Comparison of ENCODE assay signal across 25 cellular contexts in the genomic region with DNA sequence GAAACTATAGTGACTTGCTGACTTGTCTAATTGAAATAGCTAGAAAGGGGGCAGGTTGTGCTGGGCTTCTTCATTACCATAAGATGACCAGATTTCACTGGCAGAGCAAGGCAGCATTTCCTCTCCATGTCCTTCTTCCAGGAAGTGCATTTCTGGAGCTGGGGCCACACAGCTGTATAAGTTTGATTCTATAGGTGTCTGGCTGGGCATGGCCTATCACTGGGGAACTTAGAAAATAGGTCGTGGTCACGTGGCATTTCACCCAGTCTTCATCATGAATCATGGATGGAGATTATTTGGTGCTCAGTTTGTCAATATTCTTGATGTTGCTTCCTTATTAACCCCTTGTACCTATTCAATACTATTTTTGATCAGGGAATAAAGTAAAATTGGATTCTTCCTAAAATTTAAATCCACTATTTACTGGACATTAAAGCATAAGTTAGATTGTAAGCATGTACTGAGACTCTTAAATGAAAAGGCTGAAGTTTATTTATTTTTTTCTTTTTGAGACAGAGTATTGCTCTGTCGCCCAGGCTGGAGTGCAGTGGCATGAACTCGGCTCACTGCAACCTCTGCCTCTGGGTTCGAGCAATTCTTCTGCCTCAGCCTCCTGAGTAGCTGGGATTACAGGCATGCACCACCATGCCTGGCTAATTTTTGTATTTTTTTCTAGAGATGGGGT. TPM values are rescaled to one million over a fixed set of nuclear protein-coding genes. Genes with fewer than 3 reads are reported as not detected.
DNase-seq lines count a peak whose midpoint lies in the region; ATAC-seq and TF ChIP-seq lines count a peak whose summit lies in the region.
"Had no signal": no experiment of that assay in that cellular context is flagged by ENCODE, and none has a peak within 500 bp of the region (broad histone marks: within the 10 kb centered on the region; RNA-seq: fewer than 3 reads in every experiment).

No MANE protein-coding gene starts in this region.

- no peaks in the 10 kb centered on the region for H3K27me3 Mint-ChIP-seq in neural progenitor cell (ENCODE audit: insufficient read depth, low read depth)
- H3K27me3 Mint-ChIP-seq: activated B cell treated with CpG ODN at 0.5 μM for 24 hours had no signal

- no peaks in the 10 kb centered on the region for H3F3A ChIP-seq in neural progenitor cell (ENCODE audit: low read depth)

- H3K4me2 ChIP-seq in DND-41 (ENCODE audit: insufficient read depth, low read length) (no peak overlapping the region), neural progenitor cell (no peak overlapping the region)
- H3K4me2 ChIP-seq: smooth muscle cell had no signal

- no peaks in the 10 kb centered on the region for H3K9me3 Mint-ChIP-seq in neural progenitor cell
- H3K9me3 Mint-ChIP-seq: activated B cell treated with CpG ODN at 0.5 μM for 24 hours; activated T-helper 1 cell treated with anti-CD3 and anti-CD28 coated beads, Interleukin-12 subunit alpha, Interleukin-12 subunit beta, Interleukin-2, Interleukin-4 antibody, amounts not matched to agents 30 ng/mL and 10 ng/mL and 1 ng/mL, durations not matched to agents 14 hours and 24 hours and 36 hours had no signal

- intact Hi-C loops in adrenal gland (cut with DNase I): no loop called here
- intact Hi-C loops in left ventricle myocardium superior (cut with micrococcal nuclease): no loop called here

- no peak for TF ChIP-seq POLR2A in adrenal gland (IDR thresholded peaks at IDR 0.05)

- peaks cover 15% of the 10 kb centered on the region for H3K36me3 Mint-ChIP-seq in neural progenitor cell

- H3K79me2 ChIP-seq in ACC112 (ENCODE audit: control insufficient read depth, insufficient read depth, low read length, unreplicated experiment) (no peaks in the 10 kb centered on the region), DND-41 (ENCODE audit: insufficient read depth, low read length) (no peaks in the 10 kb centered on the region), neural progenitor cell (ENCODE audit: low read depth) (no peaks in the 10 kb centered on the region)

- H3K9ac ChIP-seq in DND-41 (ENCODE audit: low read depth, low read length) (no peak overlapping the region), neural progenitor cell (no peak overlapping the region)

- H3K27ac ChIP-seq in ACC112 (ENCODE audit: low read depth, low read length) (0 out of 2 replicates have a peak overlapping the region, but pooled peaks have one; percentile 1), DND-41 (ENCODE audit: low read length) (no peak overlapping the region), adrenal gland (peak overlapping the region in 3 of 5 donors; percentile 31 to 69 (median 69)), neural progenitor cell (no peak overlapping the region)
- H3K27ac ChIP-seq: right atrium auricular region, SJCRH30, vagina had no signal

- H4K20me1 ChIP-seq in DND-41 (ENCODE audit: insufficient read depth, low read length) (no peaks in the 10 kb centered on the region), neural progenitor cell (ENCODE audit: low read depth) (no peaks in the 10 kb centered on the region)

- no peaks in the 10 kb centered on the region for H3K27me3 ChIP-seq in ACC112 (ENCODE audit: insufficient read depth, low read length)
- H3K27me3 ChIP-seq in DND-41 (ENCODE audit: insufficient read depth, low read length, poor library complexity): no peaks in the 10 kb centered on the region
- H3K27me3 ChIP-seq in adrenal gland: no peaks in the 10 kb centered on the region
- no peaks in the 10 kb centered on the region for H3K27me3 ChIP-seq in neural progenitor cell
- H3K27me3 ChIP-seq: BE2C, right atrium auricular region, SJCRH30, stomach, vagina had no signal

- WGBS in adrenal gland, 4 donors: 79 to 86% (median 83%) methylated on average over 5 of the region's 5 CpGs

- H3K4me3 ChIP-seq in ACC112 (ENCODE audit: low read depth, low read length) (no peak overlapping the region), DND-41 (ENCODE audit: low read depth in 1 of 2, low read length in 2 of 2) (no peak overlapping the region), adrenal gland (no peak overlapping the region), fibroblast of mammary gland (ENCODE audit: control insufficient read depth, low read depth, low read length) (no peak overlapping the region), neural progenitor cell (no peak overlapping the region)
- H3K4me3 ChIP-seq: right atrium auricular region, SJCRH30, smooth muscle cell, stomach, vagina had no signal

- H3K36me3 ChIP-seq in ACC112 (ENCODE audit: insufficient read depth, low read length) (no peaks in the 10 kb centered on the region), DND-41 (ENCODE audit: insufficient read depth, low read length) (no peaks in the 10 kb centered on the region), adrenal gland (replicated peaks in 1 of 2) (peaks cover 0 to 50% of the 10 kb centered on the region in 2 donors), neural progenitor cell (no peaks in the 10 kb centered on the region)
- H3K36me3 ChIP-seq: BE2C, SJCRH30 had no signal

- H3K9me3 ChIP-seq in DND-41 (ENCODE audit: insufficient read depth, low read length, severe bottlenecking) (no peaks in the 10 kb centered on the region), adrenal gland (replicated peaks in 1 of 3) (no peaks in the 10 kb centered on the region), neural progenitor cell (ENCODE audit: low read depth) (no peaks in the 10 kb centered on the region)
- H3K9me3 ChIP-seq: BE2C, right atrium auricular region, SJCRH30, stomach, vagina had no signal

- no peak overlapping the region for H3K4me3 Mint-ChIP-seq in neural progenitor cell
- H3K4me3 Mint-ChIP-seq: activated B cell treated with CpG ODN at 0.5 μM for 24 hours; activated T-helper 1 cell treated with anti-CD3 and anti-CD28 coated beads, Interleukin-12 subunit alpha, Interleukin-12 subunit beta, Interleukin-2, Interleukin-4 antibody, amounts not matched to agents 30 ng/mL and 10 ng/mL and 1 ng/mL, durations not matched to agents 14 hours and 24 hours and 36 hours had no signal

- H3K27ac Mint-ChIP-seq in neural progenitor cell: no peak overlapping the region
- H3K27ac Mint-ChIP-seq: activated B cell treated with CpG ODN at 0.5 μM for 24 hours; activated T-helper 1 cell treated with anti-CD3 and anti-CD28 coated beads, Interleukin-12 subunit alpha, Interleukin-12 subunit beta, Interleukin-2, Interleukin-4 antibody, amounts not matched to agents 30 ng/mL and 10 ng/mL and 1 ng/mL, durations not matched to agents 14 hours and 24 hours and 36 hours had no signal

- peaks cover 7% of the 10 kb centered on the region for H3K4me1 Mint-ChIP-seq in neural progenitor cell

- DNase-seq in DND-41: no peak
- DNase-seq in adrenal gland: peak in 1 of 7 donors; percentile 13
- DNase-seq in fibroblast of mammary gland (ENCODE audit: low read depth): peak; percentile 32
- no peak for DNase-seq in NCI-H1694 treated with DMSO at 0.1 percent for 48 hours (lab: John Stamatoyannopoulos, UW)
- no peak for DNase-seq in NCI-H146 treated with DMSO at 0.1 percent for 48 hours (lab: John Stamatoyannopoulos, UW; ENCODE audit: unreplicated experiment)
- DNase-seq in neural progenitor cell (ENCODE audit: low spot score): no peak
- no peak for DNase-seq in left ventricle myocardium superior
- DNase-seq: activated B cell treated with CpG ODN at 0.5 μM for 24 hours; activated CD4-positive, alpha-beta T cell treated with anti-CD3 and anti-CD28 coated beads, Interleukin-2, amount 50 U/mL, for 1 hour; activated naive CD4-positive, alpha-beta T cell treated with Interleukin-2 at 50 U/mL for 16 hours; BE2C; DMS153; NCI-H1048; NCI-H1694; NCI-H510A; posterior cingulate gyrus; SJCRH30; stimulated activated CD4-positive, alpha-beta T cell treated with anti-CD3 and anti-CD28 coated beads, Interleukin-1b, Interleukin-23, amount 100 ng/mL, for 48 hours; stomach; T-helper 9 cell had no signal

- peak; percentile 49; the same call in 2 of the 3 replicates for ATAC-seq in DND-41 (ENCODE audit: insufficient read depth, low read depth)
- no peak for ATAC-seq in left ventricle myocardium superior

- H3K4me1 ChIP-seq in ACC112 (ENCODE audit: control insufficient read depth, insufficient read depth, low read length, unreplicated experiment): peaks cover 16% of the 10 kb centered on the region
- H3K4me1 ChIP-seq in DND-41 (ENCODE audit: insufficient read depth, low read length): peaks cover 12% of the 10 kb centered on the region
- peaks cover 9 to 37% of the 10 kb centered on the region in 2 donors for H3K4me1 ChIP-seq in adrenal gland (replicated peaks in 1 of 2)
- H3K4me1 ChIP-seq in neural progenitor cell: peaks cover 10% of the 10 kb centered on the region
- H3K4me1 ChIP-seq: BE2C, right atrium auricular region, SJCRH30 had no signal

- H2AFZ ChIP-seq in ACC112 (ENCODE audit: low read length, unreplicated experiment) (no peak overlapping the region), DND-41 (ENCODE audit: low read depth, low read length) (no peak overlapping the region), neural progenitor cell (replicated peaks) (no peak overlapping the region)

- TF ChIP-seq CTCF in DND-41 (IDR thresholded peaks at IDR 0.05; ENCODE audit: borderline replicate concordance, extremely low read depth, low read length, poor library complexity, severe bottlenecking): no peak
- TF ChIP-seq CTCF in adrenal gland (IDR thresholded peaks at IDR 0.05): no peak
- no peak for TF ChIP-seq CTCF in fibroblast of mammary gland (conservative IDR thresholded peaks at IDR 0.05; ENCODE audit: control insufficient read depth, insufficient read depth, low read depth, low read length)
- TF ChIP-seq CTCF in neural progenitor cell (IDR thresholded peaks at IDR 0.05): no peak

RNA-seq across cellular contexts. Expression of a gene that starts 49.5 kb away (rescaled TPM):
- total RNA-seq in adrenal gland (10 to 100 TPM; 21.5 to 37.5 (median 33.3) TPM), neural progenitor cell (ENCODE audit: low replicate concordance) (16.0 and 34.4 TPM in 2 replicates), left ventricle myocardium superior (4.7 TPM)
- 10 to 100 TPM in 2 of 3 donors, 1 to 10 TPM in 1; 8.9 to 28.3 (median 13.5) TPM for polyA plus RNA-seq in adrenal gland

Comparison
In these comparisons a context has a peak if more than half of its experiments do, and no peak if none do; other contexts are left out.
1. H3K27ac ChIP-seq: peak in ACC112 (single experiment) and adrenal gland (3 of 5); none in DND-41 (single experiment) and neural progenitor cell (single experiment).